ENCODE assay signal across 9 cellular contexts in the genomic region with DNA sequence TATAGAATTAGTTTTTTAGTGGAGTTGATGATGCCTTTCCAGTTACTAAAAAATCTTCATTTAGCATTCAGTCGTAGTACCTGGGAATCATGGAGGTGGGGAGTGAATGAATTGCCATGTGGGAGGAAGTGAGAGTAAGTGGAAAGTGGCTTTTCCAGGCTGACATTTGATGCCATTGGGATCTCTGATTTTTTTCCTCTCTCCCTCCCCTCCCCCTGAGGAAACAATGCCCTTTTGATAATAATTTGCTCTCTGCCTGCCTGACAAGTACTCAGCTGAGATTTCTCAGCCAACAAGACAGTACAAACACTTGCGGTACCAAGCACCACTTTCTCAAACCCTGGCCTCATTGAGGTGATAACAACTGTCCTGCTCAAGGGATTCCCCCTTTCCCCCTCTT. TPM values are rescaled to one million over a fixed set of nuclear protein-coding genes. Genes with fewer than 3 reads are reported as not detected.
A peak's percentile ranks its signal among the peaks of the same experiment; 100 is the strongest.
DNase-seq lines count a peak whose midpoint lies in the region; ATAC-seq and TF ChIP-seq lines count a peak whose summit lies in the region.
"Had no signal": no experiment of that assay in that cellular context is flagged by ENCODE, and none has a peak within 500 bp of the region (broad histone marks: within the 10 kb centered on the region; RNA-seq: fewer than 3 reads in every experiment).

No MANE protein-coding gene starts in this region.

- no peak overlapping the region for H3K4ac ChIP-seq in H9 (ENCODE audit: low read depth, low read length)

- H2BK20ac ChIP-seq in H9 (ENCODE audit: low read depth, low read length, poor library complexity, severe bottlenecking) = no peak overlapping the region

- no peak overlapping the region for H2BK5ac ChIP-seq in H9 (ENCODE audit: insufficient read length, low read length)

- no peak for DNase-seq in H9
- DNase-seq in T-helper 17 cell = no peak
- no peak for DNase-seq in epithelial cell of prostate (ENCODE audit: low read depth, low spot score)
- DNase-seq in retinal pigment epithelial cell (ENCODE audit: low read depth) = no peak
- DNase-seq in COR-L47 (lab: John Stamatoyannopoulos, UW) = no peak
- DNase-seq in Peyer's patch = no peak
- DNase-seq: SHP77 treated with DMSO at 0.1 percent for 48 hours had no signal

- H2BK120ac ChIP-seq in H9 (ENCODE audit: low read depth, low read length, poor library complexity, severe bottlenecking) = no peak overlapping the region

- TF ChIP-seq CTCF in H9 (conservative IDR thresholded peaks at IDR 0.05) (no peak), retinal pigment epithelial cell (conservative IDR thresholded peaks at IDR 0.05; ENCODE audit: low read depth, low read length) (no peak), Peyer's patch (IDR thresholded peaks at IDR 0.05) (no peak)

- no peak overlapping the region for H3T11ph ChIP-seq in H9 (ENCODE audit: low read length)

- no peak overlapping the region for H4K8ac ChIP-seq in H9 (replicated peaks; ENCODE audit: insufficient read length, low read depth, low read length)

- H3K27me3 Mint-ChIP-seq in H9 (ENCODE audit: low read depth) (no peaks in the 10 kb centered on the region), T-helper 17 cell (no peaks in the 10 kb centered on the region)

- H3K18ac ChIP-seq in H9 (ENCODE audit: insufficient read length, low read depth, low read length) = no peak overlapping the region

- H3K79me2 ChIP-seq in H9 (ENCODE audit: insufficient read depth, low read length) = peaks cover 35% of the 10 kb centered on the region

- peaks cover 0 to 39% (median 0%) of the 10 kb centered on the region in 3 donors for H3K36me3 ChIP-seq in Peyer's patch

- H3K4me1 Mint-ChIP-seq in H9 (peaks cover 25 to 26% of the 10 kb centered on the region in 2 experiments), T-helper 17 cell (peaks cover 56% of the 10 kb centered on the region)

- peaks cover 2% of the 10 kb centered on the region for H4K20me1 ChIP-seq in H9 (ENCODE audit: control insufficient read depth, insufficient read depth, insufficient read length)

- peaks cover 7% of the 10 kb centered on the region for H3K23me2 ChIP-seq in H9 (ENCODE audit: insufficient read length, low read depth, low read length, poor library complexity, severe bottlenecking)

- H3K14ac ChIP-seq in H9 (ENCODE audit: insufficient read depth, low read length) = no peak overlapping the region

- H3K27me3 ChIP-seq in H9 (ENCODE audit: insufficient read depth, low read length) (no peaks in the 10 kb centered on the region), Peyer's patch (no peaks in the 10 kb centered on the region)

- H3K23ac ChIP-seq in H9 (ENCODE audit: insufficient read length, low read depth, low read length) = no peak overlapping the region

- no peak overlapping the region for H3K56ac ChIP-seq in H9 (ENCODE audit: insufficient read length, low read depth, low read length)

- H2BK12ac ChIP-seq in H9 (ENCODE audit: insufficient read length, low read depth, low read length) = no peak overlapping the region

- H3K4me3 ChIP-seq in retinal pigment epithelial cell (ENCODE audit: low read length) (peak overlapping the region; percentile 57), Peyer's patch (peak overlapping the region in 1 of 4 donors; percentile 100)

- H3K27ac Mint-ChIP-seq in H9 (peak overlapping the region in 2 of 3 experiments; percentile 17 to 23; a peak in 1 of 7 replicates), T-helper 17 cell (peak overlapping the region; percentile 97)

- TF ChIP-seq POLR2A in Peyer's patch (IDR thresholded peaks at IDR 0.05) = no peak

- no peak overlapping the region for H2BK15ac ChIP-seq in H9 (ENCODE audit: low read depth, low read length)

- no CpG with 5 or more reads among the region's 2 CpGs for WGBS in H9 (ENCODE audit: extremely low coverage, insufficient read length, low lambda C conversion rate)

- H2AK5ac ChIP-seq in H9 (ENCODE audit: insufficient read length, low read length) = no peak overlapping the region

- H3K4me1 ChIP-seq in H9 (ENCODE audit: insufficient read depth, low read length) = peaks cover 7% of the 10 kb centered on the region; the same call in 1 of the 2 replicates
- H3K4me1 ChIP-seq in Peyer's patch = peaks cover 0 to 38% (median 11%) of the 10 kb centered on the region in 4 donors

- ATAC-seq in T-helper 17 cell (no peak), HG03520 (IDR thresholded peaks at IDR 0.05; ENCODE audit: unreplicated experiment) (no peak)

- H3K9me3 Mint-ChIP-seq in H9 = no peaks in the 10 kb centered on the region

- peaks cover 24% of the 10 kb centered on the region for H3K79me1 ChIP-seq in H9 (ENCODE audit: insufficient read depth, low read depth, low read length, poor library complexity, severe bottlenecking)

- H3K4me2 ChIP-seq in H9 (ENCODE audit: insufficient read depth, insufficient read length, low read length) = peak overlapping the region; percentile 100

- H4K5ac ChIP-seq in H9 (ENCODE audit: insufficient read length, low read depth, low read length) = no peak overlapping the region

- H4K91ac ChIP-seq in H9 (ENCODE audit: insufficient read length, low read depth, low read length) = no peak overlapping the region

- no peak overlapping the region for H2AFZ ChIP-seq in H9 (ENCODE audit: low read length)

- H3K9ac ChIP-seq in H9 (ENCODE audit: extremely low read depth, insufficient read length, low read length) = no peak overlapping the region

- no peaks in the 10 kb centered on the region for H3K9me3 ChIP-seq in H9 (ENCODE audit: control insufficient read depth, low read depth, low read length)
- H3K9me3 ChIP-seq in T-helper 17 cell (ENCODE audit: control insufficient read depth, low read length, poor library complexity, severe bottlenecking) = no peaks in the 10 kb centered on the region
- no peaks in the 10 kb centered on the region for H3K9me3 ChIP-seq in Peyer's patch

- H3K27ac ChIP-seq in H9 (ENCODE audit: insufficient read length, low read depth, low read length) = no peak overlapping the region
- peak overlapping the region; percentile 95 for H3K27ac ChIP-seq in epithelial cell of prostate
- H3K27ac ChIP-seq in Peyer's patch = no peak overlapping the region

- H3K36me3 Mint-ChIP-seq in H9 (ENCODE audit: insufficient read depth in 1 of 3, low read depth in 3 of 3) = peaks cover 38 to 57% (median 56%) of the 10 kb centered on the region in 3 experiments
- H3K36me3 Mint-ChIP-seq in T-helper 17 cell (ENCODE audit: low read depth) = peaks cover 7% of the 10 kb centered on the region

- peak overlapping the region; percentile 89 to 94 for H3K4me3 Mint-ChIP-seq in H9
- peak overlapping the region; percentile 99 for H3K4me3 Mint-ChIP-seq in T-helper 17 cell

RNA-seq across cellular contexts. Expression of a gene that starts 2.2 kb away (rescaled TPM):
- total RNA-seq in H9 (2021) (78.0 and 80.0 TPM in 2 replicates), T-helper 17 cell (10 to 100 TPM; 78.9 to 84.5 TPM), Peyer's patch (10 to 100 TPM; 42.9 to 58.0 (median 49.8) TPM)

RNA-seq across cellular contexts. Expression of a gene that starts 17.8 kb away (rescaled TPM):
- total RNA-seq in H9 (2021) (84.7 and 91.5 TPM in 2 replicates), T-helper 17 cell (10 to 100 TPM; 17.3 to 25.7 TPM), Peyer's patch (100 to 1,000 TPM in 3 of 4 donors, 10 to 100 TPM in 1; 56.1 to 126 (median 109) TPM)

RNA-seq across cellular contexts. Expression of a gene that starts 34.3 kb away (rescaled TPM):
- total RNA-seq in H9 (2021) = 129 and 139 TPM in 2 replicates
- 10 to 100 TPM; 53.8 to 70.6 TPM for total RNA-seq in T-helper 17 cell
- 10 to 100 TPM; 60.2 to 80.9 (median 66.4) TPM for total RNA-seq in Peyer's patch

RNA-seq across cellular contexts. Expression of a gene that starts 58.0 kb away (rescaled TPM):
- total RNA-seq in H9 (2021) (not detected in 2 replicates), T-helper 17 cell (not detected), Peyer's patch (not detected)
- total RNA-seq: bronchial epithelial cell had no signal
